ENCODE assay signal across 8 cellular contexts in the genomic region with DNA sequence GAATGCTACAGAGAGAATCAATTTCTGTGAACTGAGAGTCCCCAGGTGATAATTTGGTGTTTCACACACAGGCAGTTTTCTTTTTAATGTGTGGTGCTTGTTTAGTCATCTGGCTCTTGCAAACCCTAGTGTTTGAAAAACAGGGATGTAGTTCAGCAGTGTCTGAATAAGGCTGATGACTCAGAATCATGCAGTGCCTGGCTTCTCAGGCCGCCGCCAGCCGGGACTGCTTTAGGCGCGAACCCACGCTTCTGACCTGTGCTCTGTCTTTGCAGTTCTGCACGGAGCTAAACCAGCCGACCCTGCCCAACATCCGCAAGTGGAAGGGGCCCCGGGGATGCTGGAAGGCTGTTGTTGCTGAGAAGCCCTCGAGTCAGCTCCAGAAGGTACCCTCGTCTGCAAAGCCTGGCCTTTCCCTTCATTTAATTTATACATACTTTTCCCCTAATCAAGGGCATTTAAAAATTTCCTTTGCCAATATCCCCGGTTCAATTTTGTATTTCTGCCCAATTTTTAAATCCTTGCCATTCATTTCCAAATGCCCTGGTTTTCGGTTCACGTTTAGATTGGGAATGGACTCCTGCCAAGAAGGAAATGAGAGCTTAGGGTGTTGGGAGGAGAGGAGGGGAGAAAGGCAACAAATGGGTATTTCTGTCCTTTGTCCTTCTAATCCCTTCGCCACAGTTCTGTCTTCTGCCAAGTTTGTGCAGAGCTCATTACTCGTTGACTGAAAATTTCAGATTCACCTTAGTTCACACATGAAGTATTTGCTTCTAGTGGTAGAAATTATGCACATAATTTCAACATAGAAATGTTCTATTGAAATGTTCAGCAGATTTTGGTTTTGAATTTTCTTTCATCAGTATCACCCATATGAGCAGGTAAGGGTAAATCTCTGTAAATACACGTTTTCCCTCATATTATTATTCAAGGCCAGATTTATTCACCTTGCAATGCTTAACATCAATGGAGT.
DNase-seq lines count a peak whose midpoint lies in the region; ATAC-seq and TF ChIP-seq lines count a peak whose summit lies in the region.

No MANE protein-coding gene starts in this region.

- H2AFZ ChIP-seq in IMR-90 (replicated peaks; ENCODE audit: low read length, poor library complexity): peak overlapping the region; percentile 73
- H2AFZ ChIP-seq in neuronal stem cell (ENCODE audit: low read length): peak overlapping the region; percentile 83

- peak overlapping the region; percentile 49; the same call in 1 of the 2 replicates for H3K14ac ChIP-seq in IMR-90 (replicated peaks; ENCODE audit: low read depth, low read length)
- H3K14ac ChIP-seq in neuronal stem cell (ENCODE audit: low read length): no peak overlapping the region

- no TSS peak for BruUV-seq in IMR-90 (replicated peaks; lab: Mats Ljungman, UMichigan)

- TF ChIP-seq RAD21 in IMR-90 (IDR thresholded peaks at IDR 0.05; ENCODE audit: low read length): peak; percentile 37

- intact Hi-C loops in IMR-90 (cut with micrococcal nuclease): loop anchor here (1.0 to 5.0 kb wide), 2 partner anchors 74 to 89 kb away; no protein-coding TSS in a partner anchor

- H4K8ac ChIP-seq in IMR-90 (ENCODE audit: low read depth in 2 of 2, low read length in 2 of 2) (peak overlapping the region; percentile 16 to 72; a peak in 3 of 4 replicates), neuronal stem cell (ENCODE audit: low read depth, low read length) (no peak overlapping the region)

- H4K20me1 ChIP-seq in IMR-90 (ENCODE audit: insufficient read depth, low read length): no peaks in the 10 kb centered on the region

- H3K79me1 ChIP-seq in IMR-90 (ENCODE audit: low read depth in 1 of 2, low read length in 2 of 2): peaks cover 5 to 23% of the 10 kb centered on the region in 2 experiments; a peak in 3 of 4 replicates
- no peaks in the 10 kb centered on the region for H3K79me1 ChIP-seq in neuronal stem cell (ENCODE audit: low read depth, low read length)

- H3K4ac ChIP-seq in IMR-90 (ENCODE audit: low read depth, low read length) (peak overlapping the region; percentile 61), neuronal stem cell (ENCODE audit: low read length) (no peak overlapping the region)

- H3K9me1 ChIP-seq in IMR-90 (ENCODE audit: insufficient read depth, low read length): peaks cover 16% of the 10 kb centered on the region

- H3K23ac ChIP-seq in IMR-90 (ENCODE audit: low read depth, low read length): 0 out of 2 replicates have a peak overlapping the region, but pooled peaks have one; percentile 36
- H3K23ac ChIP-seq in neuronal stem cell (ENCODE audit: low read depth, low read length, poor library complexity): no peak overlapping the region

- H3K27ac ChIP-seq in IMR-90 (ENCODE audit: insufficient read depth, low read length): peak overlapping the region; percentile 80
- peak overlapping the region; percentile 35 for H3K27ac ChIP-seq in neuronal stem cell (replicated peaks; ENCODE audit: low read length)

- H4K91ac ChIP-seq in IMR-90 (ENCODE audit: insufficient read depth, low read depth, low read length) (peak overlapping the region; percentile 68), neuronal stem cell (ENCODE audit: low read depth, low read length, poor library complexity) (no peak overlapping the region)

- no peak overlapping the region for H3K56ac ChIP-seq in IMR-90 (ENCODE audit: extremely low read depth, insufficient read depth, low read length)

- no peak for TF ChIP-seq POLR2A in IMR-90 (IDR thresholded peaks at IDR 0.05; ENCODE audit: low read depth, low read length)

- in situ Hi-C loops in IMR-90 (cut with MboI; ENCODE audit: low sequenced_read_pairs): no loop called here

- H3K4me3 ChIP-seq in IMR-90 (ENCODE audit: insufficient read depth, low read depth, low read length): no peak overlapping the region
- H3K4me3 ChIP-seq in neuronal stem cell (ENCODE audit: low read length in 2 of 2): peak overlapping the region in 1 of 2 donors; percentile 7

- H4K5ac ChIP-seq in IMR-90 (ENCODE audit: low read depth, low read length): 0 out of 2 replicates have a peak overlapping the region, but pooled peaks have one; percentile 17

- peaks cover 38% of the 10 kb centered on the region for H3K4me1 ChIP-seq in IMR-90 (ENCODE audit: control insufficient read depth, insufficient read depth, low read length)
- peaks cover 24 to 28% of the 10 kb centered on the region in 2 donors for H3K4me1 ChIP-seq in neuronal stem cell (ENCODE audit: control insufficient read depth in 2 of 2, insufficient read depth in 1 of 2, low read depth in 1 of 2, low read length in 2 of 2)

- H2BK120ac ChIP-seq in IMR-90 (ENCODE audit: low read depth, low read length): peak overlapping the region; percentile 71
- no peak overlapping the region for H2BK120ac ChIP-seq in neuronal stem cell (ENCODE audit: low read depth, low read length)

- H3K9me3 ChIP-seq in IMR-90 (ENCODE audit: control insufficient read depth, insufficient read depth, low read length) (no peaks in the 10 kb centered on the region), neuronal stem cell (replicated peaks in 1 of 2; ENCODE audit: control insufficient read depth in 2 of 2, insufficient read depth in 1 of 2, low read depth in 1 of 2, low read length in 2 of 2) (no peaks in the 10 kb centered on the region)

- peak; percentile 68 for DNase-seq in activated effector memory CD4-positive, alpha-beta T cell treated with anti-CD3 and anti-CD28 coated beads, Interleukin-2, amount 50 U/mL, for 16 hours
- DNase-seq in activated effector memory CD4-positive, alpha-beta T cell treated with Interleukin-2 at 50 U/mL for 16 hours: no peak
- DNase-seq in IMR-90 (peak; percentile 90), T-helper 22 cell (ENCODE audit: low read depth) (peak; percentile 35), foreskin melanocyte (peak; percentile 75), neuronal stem cell (ENCODE audit: low spot score) (no peak)

- H3K36me3 ChIP-seq in IMR-90 (ENCODE audit: control insufficient read depth, insufficient read depth, low read length): peaks cover 7% of the 10 kb centered on the region; the same call in 1 of the 2 replicates
- no peaks in the 10 kb centered on the region for H3K36me3 ChIP-seq in neuronal stem cell (replicated peaks in 1 of 2; ENCODE audit: control insufficient read depth in 2 of 2, insufficient read depth in 2 of 2, low read length in 2 of 2)

- POLR2A ChIA-PET in IMR-90 (lab: Charles Lee; ENCODE audit: unreplicated experiment): no interaction called here

- H2BK5ac ChIP-seq in IMR-90 (ENCODE audit: low read depth, low read length, poor library complexity, severe bottlenecking) (peak overlapping the region; percentile 36), neuronal stem cell (ENCODE audit: low read length) (no peak overlapping the region)

- dilution Hi-C loops in IMR-90 (cut with HindIII; ENCODE audit: low sequenced_read_pairs, unreplicated experiment): no loop called here

- peak overlapping the region; percentile 53 for H3K9ac ChIP-seq in IMR-90 (ENCODE audit: low read depth, low read length)
- H3K9ac ChIP-seq in neuronal stem cell (ENCODE audit: low read depth, low read length, poor library complexity): no peak overlapping the region

- ATAC-seq in IMR-90 (ENCODE audit: low read depth) (peak; percentile 86), HG02623 (IDR thresholded peaks at IDR 0.05; ENCODE audit: unreplicated experiment) (no peak), HG02981 (IDR thresholded peaks at IDR 0.05; ENCODE audit: unreplicated experiment) (no peak)

- peak overlapping the region; percentile 90 for H3K4me2 ChIP-seq in IMR-90 (ENCODE audit: low read depth, low read length)
- H3K4me2 ChIP-seq in neuronal stem cell (ENCODE audit: insufficient read depth, low read length, poor library complexity, severe bottlenecking): peak overlapping the region; percentile 44

- H2BK20ac ChIP-seq in IMR-90 (ENCODE audit: low read depth, low read length): peak overlapping the region; percentile 49; the same call in 1 of the 2 replicates

- no peak for TF ChIP-seq CTCF in IMR-90 (conservative IDR thresholded peaks at IDR 0.05; ENCODE audit: low read depth, low read length)

- 0% methylated on average over 10 of the region's 18 CpGs; no CpG with 5 or more reads in 1 of the 2 experiments for WGBS in IMR-90 (ENCODE audit: extremely low coverage in 2 of 2, insufficient read length in 1 of 2), 2 experiments
- no CpG with 5 or more reads among the region's 18 CpGs for WGBS in neuronal stem cell (ENCODE audit: extremely low coverage in 2 of 2, insufficient read length in 2 of 2, insufficient replicate concordance in 1 of 2), 2 donors

- no peak overlapping the region for H2BK12ac ChIP-seq in neuronal stem cell (ENCODE audit: low read length)

- H3K18ac ChIP-seq in IMR-90 (ENCODE audit: low read depth, low read length): peak overlapping the region; percentile 44; the same call in 1 of the 2 replicates
- H3K18ac ChIP-seq in neuronal stem cell (ENCODE audit: low read length): peak overlapping the region; percentile 80

- H2AK5ac ChIP-seq in IMR-90 (ENCODE audit: low read depth, low read length) (peak overlapping the region; percentile 50; the same call in 1 of the 2 replicates), neuronal stem cell (ENCODE audit: low read depth, low read length) (no peak overlapping the region)

- no peak overlapping the region for H2AK9ac ChIP-seq in IMR-90 (replicated peaks; ENCODE audit: low read depth, low read length, poor library complexity)

- H2BK15ac ChIP-seq in IMR-90 (ENCODE audit: low read depth, low read length) (peak overlapping the region; percentile 77; the same call in 2 of the 3 replicates), neuronal stem cell (ENCODE audit: low read length) (no peak overlapping the region)

- CTCF ChIA-PET in IMR-90 (lab: Yijun Ruan, JAX): interaction anchor here (1.2 kb wide), 1 partner anchor 295 kb away, joined by 4 read pairs; no protein-coding TSS in a partner anchor

- H3K27me3 ChIP-seq in IMR-90 (ENCODE audit: control insufficient read depth, insufficient read depth, low read length) (no peaks in the 10 kb centered on the region), neuronal stem cell (ENCODE audit: control insufficient read depth in 3 of 3, insufficient read depth in 3 of 3, low read depth in 1 of 3, low read length in 3 of 3) (no peaks in the 10 kb centered on the region)

TF ChIP-seq in IMR-90, 13 proteins besides CTCF, POLR2A, EP300 and RAD21 (continues in another document):
- TF ChIP-seq, protein P1, sequence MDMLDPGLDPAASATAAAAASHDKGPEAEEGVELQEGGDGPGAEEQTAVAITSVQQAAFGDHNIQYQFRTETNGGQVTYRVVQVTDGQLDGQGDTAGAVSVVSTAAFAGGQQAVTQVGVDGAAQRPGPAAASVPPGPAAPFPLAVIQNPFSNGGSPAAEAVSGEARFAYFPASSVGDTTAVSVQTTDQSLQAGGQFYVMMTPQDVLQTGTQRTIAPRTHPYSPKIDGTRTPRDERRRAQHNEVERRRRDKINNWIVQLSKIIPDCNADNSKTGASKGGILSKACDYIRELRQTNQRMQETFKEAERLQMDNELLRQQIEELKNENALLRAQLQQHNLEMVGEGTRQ (IDR thresholded peaks at IDR 0.05; ENCODE audit: low read depth, low read length): no peak
- TF ChIP-seq SMC3 (IDR thresholded peaks at IDR 0.05; ENCODE audit: low read depth, low read length) (peak; percentile 18; the same call in 1 of the 2 replicates), FOS (IDR thresholded peaks at IDR 0.05; ENCODE audit: low read depth, low read length) (peak; percentile 89), MXI1 (IDR thresholded peaks at IDR 0.05; ENCODE audit: borderline replicate concordance, low read depth, low read length) (peak; percentile 84; the same call in 1 of the 2 replicates)

Comparison
In these comparisons a context has a peak if more than half of its experiments do, and no peak if none do; other contexts are left out.
1. DNase-seq: peak in activated effector memory CD4-positive, alpha-beta T cell treated with anti-CD3 and anti-CD28 coated beads, Interleukin-2, amount 50 U/mL, for 16 hours (single experiment), IMR-90 (single experiment), T-helper 22 cell (single experiment) and foreskin melanocyte (single experiment); none in activated effector memory CD4-positive, alpha-beta T cell treated with Interleukin-2 at 50 U/mL for 16 hours (single experiment) and neuronal stem cell (single experiment).